In genomic region chr3:11709782-11710181, GRCh38 we compare ENCODE assay signal across 1 cellular context.
TF ChIP-seq lines count a peak whose summit lies in the region.

No MANE protein-coding gene starts in this region.

TF ChIP-seq in GM23338, 12 proteins besides CTCF, POLR2A, EP300 and RAD21 (continued from another document):
- TF ChIP-seq ZNF462 (CRISPR knock-in tag; IDR thresholded peaks at IDR 0.05) (no peak), JUNB (IDR thresholded peaks at IDR 0.05; ENCODE audit: unreplicated experiment) (no peak), CREB1 (CRISPR knock-in tag; IDR thresholded peaks at IDR 0.05; ENCODE audit: low read depth) (no peak)
